9 cellular contexts compared by ENCODE assay signal in the genomic region with DNA sequence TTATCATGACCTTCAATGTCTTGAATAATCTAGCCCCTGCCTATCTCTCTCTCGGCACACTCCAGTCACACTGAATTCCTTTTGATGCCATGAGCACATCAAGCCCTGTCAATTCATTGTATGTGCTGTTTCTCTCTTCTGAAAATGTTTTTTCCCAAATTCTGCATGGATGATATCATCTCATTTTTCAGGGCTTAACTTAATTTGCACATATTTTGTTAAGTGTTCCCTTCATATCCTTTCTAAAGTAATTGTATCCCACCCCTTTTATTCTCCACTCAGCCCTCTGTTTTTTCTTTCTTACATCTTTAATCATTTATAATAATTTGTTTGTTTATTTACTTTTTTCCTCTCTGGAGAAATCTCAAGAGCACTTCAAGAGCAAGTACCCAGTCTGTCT.
"Had no signal": no experiment of that assay in that cellular context is flagged by ENCODE, and none has a peak within 500 bp of the region (broad histone marks: within the 10 kb centered on the region; RNA-seq: fewer than 3 reads in every experiment).

No MANE protein-coding gene starts in this region.

- H3K4me3 ChIP-seq: GM23248, HAP-1 had no signal

- H3K4me1 ChIP-seq: HAP-1 had no signal

- ATAC-seq: HCT116, HepG2 had no signal

- H3K27ac ChIP-seq: GM23248, HL-60 had no signal

- H3K9me3 ChIP-seq: HAP-1 had no signal

- DNase-seq: GM23248, GOT3, H7, HFFc6, KBM-7 had no signal

- H3K36me3 ChIP-seq: HAP-1 had no signal

- H3K9ac ChIP-seq: GM23248 had no signal

- H2AFZ ChIP-seq: GM23248 had no signal
